Comparison of ENCODE assay signal across 24 cellular contexts in genomic region chr9:121123816-121124536, GRCh38. TPM values are rescaled to one million over a fixed set of nuclear protein-coding genes. Genes with fewer than 3 reads are reported as not detected.
DNase-seq lines count a peak whose midpoint lies in the region; ATAC-seq and TF ChIP-seq lines count a peak whose summit lies in the region.
"Had no signal": no experiment of that assay in that cellular context is flagged by ENCODE, and none has a peak within 500 bp of the region (broad histone marks: within the 10 kb centered on the region; RNA-seq: fewer than 3 reads in every experiment).

No MANE protein-coding gene starts in this region.

- H4K20me1 ChIP-seq in Loucy (ENCODE audit: insufficient read depth, low read length, poor library complexity, severe bottlenecking) (no peaks in the 10 kb centered on the region), PC-9 (ENCODE audit: insufficient read depth) (no peaks in the 10 kb centered on the region)

- H3K4me2 ChIP-seq in Loucy (ENCODE audit: low read depth, low read length, poor library complexity, severe bottlenecking) (peak overlapping the region; percentile 60), PC-9 (no peak overlapping the region)
- H3K4me2 ChIP-seq: smooth muscle cell had no signal

- H3K9me3 ChIP-seq in Loucy (ENCODE audit: insufficient read depth, low read depth, low read length) (no peaks in the 10 kb centered on the region), PC-9 (ENCODE audit: insufficient read depth, low read depth) (no peaks in the 10 kb centered on the region)
- H3K9me3 ChIP-seq: esophagus squamous epithelium, lower lobe of right lung, pancreas had no signal

- no peak overlapping the region for H3K27ac ChIP-seq in PC-9
- H3K27ac ChIP-seq: lower lobe of right lung, pancreas had no signal

- H3K36me3 Mint-ChIP-seq in activated naive CD8-positive, alpha-beta T cell, result peaks cover 18% of the 10 kb centered on the region
- peaks cover 48% of the 10 kb centered on the region for H3K36me3 Mint-ChIP-seq in activated naive CD8-positive, alpha-beta T cell treated with anti-CD3 and anti-CD28 coated beads, Interleukin-2, amount 50 U/mL, for 24 hours (ENCODE audit: low read depth)
- H3K36me3 Mint-ChIP-seq in activated naive CD8-positive, alpha-beta T cell treated with anti-CD3 and anti-CD28 coated beads for 36 hours, result peaks cover 52% of the 10 kb centered on the region

- H3K9ac ChIP-seq in Loucy (ENCODE audit: low read depth, low read length, poor library complexity, severe bottlenecking), result peak overlapping the region; percentile 40

- CTCF ChIA-PET in PC-9 (lab: Charles Lee), result interaction anchor here (0.6 kb wide), 1 partner anchor 30 kb away, joined by 4 read pairs; no protein-coding TSS in a partner anchor

- H3K4me3 ChIP-seq in Loucy (ENCODE audit: low read length, poor library complexity, severe bottlenecking) (peak overlapping the region; percentile 49), PC-9 (no peak overlapping the region)
- H3K4me3 ChIP-seq: esophagus squamous epithelium, lower lobe of right lung, pancreas, smooth muscle cell had no signal

- H3K27me3 ChIP-seq in Loucy (ENCODE audit: insufficient read depth, low read length, poor library complexity, severe bottlenecking) (no peaks in the 10 kb centered on the region), PC-9 (ENCODE audit: insufficient read depth, low read depth) (no peaks in the 10 kb centered on the region)
- H3K27me3 ChIP-seq: esophagus squamous epithelium, pancreas had no signal

- H3K4me1 ChIP-seq in Loucy (ENCODE audit: insufficient read depth, low read length, poor library complexity, severe bottlenecking) (peaks cover 35% of the 10 kb centered on the region), PC-9 (replicated peaks; ENCODE audit: insufficient read depth) (peaks cover 19% of the 10 kb centered on the region; the same call in 1 of the 2 replicates)

- BruUV-seq in PC-9 (replicated peaks; lab: Mats Ljungman, UMichigan), result no TSS peak

- TF ChIP-seq CTCF in Loucy (conservative IDR thresholded peaks at IDR 0.05; ENCODE audit: low read length) (no peak), PC-9 (conservative IDR thresholded peaks at IDR 0.05) (no peak)

- H3K4me3 Mint-ChIP-seq in activated naive CD8-positive, alpha-beta T cell, result peak overlapping the region; percentile 56
- no peak overlapping the region for H3K4me3 Mint-ChIP-seq in activated naive CD8-positive, alpha-beta T cell treated with anti-CD3 and anti-CD28 coated beads, Interleukin-2, amount 50 U/mL, for 24 hours
- H3K4me3 Mint-ChIP-seq in activated naive CD8-positive, alpha-beta T cell treated with anti-CD3 and anti-CD28 coated beads for 36 hours, result peak overlapping the region; percentile 8
- H3K4me3 Mint-ChIP-seq in stimulated activated naive CD8-positive, alpha-beta T cell treated with anti-CD3 and anti-CD28 coated beads, Interleukin-15, amount 100 ng/mL, for 72 hours, result peak overlapping the region; percentile 1 to 19
- H3K4me3 Mint-ChIP-seq: CD14-positive monocyte; dendritic cell treated with granulocyte-macrophage colony-stimulating factor and Interleukin-4, amounts not matched to agents 40 ng/mL and 50 ng/mL, for 4 days; nephron progenitor cell had no signal

- ATAC-seq in activated naive CD8-positive, alpha-beta T cell treated with anti-CD3 and anti-CD28 coated beads, Interleukin-2, amount 50 U/mL, for 24 hours, result no peak
- no peak for ATAC-seq in stimulated activated naive CD8-positive, alpha-beta T cell treated with anti-CD3 and anti-CD28 coated beads, Interleukin-15, amount 100 ng/mL, for 72 hours
- ATAC-seq: lower lobe of right lung, pancreas had no signal

- DNase-seq in activated naive CD8-positive, alpha-beta T cell treated with anti-CD3 and anti-CD28 coated beads, Interleukin-2, amount 50 U/mL, for 24 hours, result no peak
- DNase-seq in activated naive CD8-positive, alpha-beta T cell treated with anti-CD3 and anti-CD28 coated beads for 36 hours, result no peak
- no peak for DNase-seq in stimulated activated naive CD8-positive, alpha-beta T cell treated with anti-CD3 and anti-CD28 coated beads, Interleukin-15, amount 100 ng/mL, for 72 hours
- DNase-seq in PC-9 (no peak), NCI-H1105 (lab: John Stamatoyannopoulos, UW) (no peak)
- DNase-seq: activated CD8-positive, alpha-beta memory T cell treated with anti-CD3 and anti-CD28 coated beads, Interleukin-2, amount 50 U/mL, for 48 hours; caudate nucleus; esophagus squamous epithelium; HCEC 1CT; kidney glomerular epithelial cell; lower lobe of right lung; MM.1S; NCI-H446; NCI-H82; nephron progenitor cell; pancreas; retina; RPMI8226; stimulated activated CD4-positive, alpha-beta T cell treated with anti-CD3 and anti-CD28 coated beads, Interleukin-1b, Interleukin-23, amount 100 ng/mL, for 48 hours had no signal

- H3K9me2 ChIP-seq in Loucy (replicated peaks; ENCODE audit: low read depth, low read length), result no peaks in the 10 kb centered on the region
- no peaks in the 10 kb centered on the region for H3K9me2 ChIP-seq in PC-9 (ENCODE audit: insufficient read depth)

- intact Hi-C loops in PC-9 (cut with micrococcal nuclease; ENCODE audit: unreplicated experiment), result loop anchor here (5.0 kb wide), 1 partner anchor 33 kb away; no protein-coding TSS in a partner anchor

- H2AFZ ChIP-seq in Loucy (ENCODE audit: low read length), result no peak overlapping the region
- H2AFZ ChIP-seq in PC-9, result no peak overlapping the region

- peak overlapping the region; percentile 69 for H3K27ac Mint-ChIP-seq in activated naive CD8-positive, alpha-beta T cell
- no peak overlapping the region for H3K27ac Mint-ChIP-seq in activated naive CD8-positive, alpha-beta T cell treated with anti-CD3 and anti-CD28 coated beads, Interleukin-2, amount 50 U/mL, for 24 hours
- peak overlapping the region; percentile 61 for H3K27ac Mint-ChIP-seq in activated naive CD8-positive, alpha-beta T cell treated with anti-CD3 and anti-CD28 coated beads for 36 hours
- H3K27ac Mint-ChIP-seq in stimulated activated naive CD8-positive, alpha-beta T cell treated with anti-CD3 and anti-CD28 coated beads, Interleukin-15, amount 100 ng/mL, for 72 hours, result peak overlapping the region in 1 of 2 donors; percentile 65
- H3K27ac Mint-ChIP-seq: dendritic cell treated with granulocyte-macrophage colony-stimulating factor and Interleukin-4, amounts not matched to agents 40 ng/mL and 50 ng/mL, for 4 days; nephron progenitor cell had no signal

- peaks cover 33% of the 10 kb centered on the region; the same call in 1 of the 2 replicates for H3K36me3 ChIP-seq in Loucy (ENCODE audit: insufficient read depth, low read length)
- H3K36me3 ChIP-seq in PC-9 (ENCODE audit: low read depth), result no peaks in the 10 kb centered on the region
- H3K36me3 ChIP-seq: pancreas had no signal

- H3K4me1 Mint-ChIP-seq in activated naive CD8-positive, alpha-beta T cell (ENCODE audit: low read depth), result peaks cover 72% of the 10 kb centered on the region
- H3K4me1 Mint-ChIP-seq in activated naive CD8-positive, alpha-beta T cell treated with anti-CD3 and anti-CD28 coated beads, Interleukin-2, amount 50 U/mL, for 24 hours, result peaks cover 53% of the 10 kb centered on the region
- peaks cover 51% of the 10 kb centered on the region for H3K4me1 Mint-ChIP-seq in activated naive CD8-positive, alpha-beta T cell treated with anti-CD3 and anti-CD28 coated beads for 36 hours
- H3K4me1 Mint-ChIP-seq in stimulated activated naive CD8-positive, alpha-beta T cell treated with anti-CD3 and anti-CD28 coated beads, Interleukin-15, amount 100 ng/mL, for 72 hours, result peaks cover 62% of the 10 kb centered on the region

- H3K9me3 Mint-ChIP-seq in activated naive CD8-positive, alpha-beta T cell (ENCODE audit: low read depth), result peaks cover 2% of the 10 kb centered on the region
- H3K9me3 Mint-ChIP-seq in activated naive CD8-positive, alpha-beta T cell treated with anti-CD3 and anti-CD28 coated beads, Interleukin-2, amount 50 U/mL, for 24 hours, result no peaks in the 10 kb centered on the region
- peaks cover 1% of the 10 kb centered on the region for H3K9me3 Mint-ChIP-seq in activated naive CD8-positive, alpha-beta T cell treated with anti-CD3 and anti-CD28 coated beads for 36 hours
- peaks cover 1 to 2% of the 10 kb centered on the region in 2 donors for H3K9me3 Mint-ChIP-seq in stimulated activated naive CD8-positive, alpha-beta T cell treated with anti-CD3 and anti-CD28 coated beads, Interleukin-15, amount 100 ng/mL, for 72 hours
- H3K9me3 Mint-ChIP-seq: dendritic cell treated with granulocyte-macrophage colony-stimulating factor and Interleukin-4, amounts not matched to agents 40 ng/mL and 50 ng/mL, for 4 days had no signal

- POLR2A ChIA-PET in PC-9 (lab: Charles Lee; ENCODE audit: unreplicated experiment), result no interaction called here

- no peaks in the 10 kb centered on the region for H3K27me3 Mint-ChIP-seq in activated naive CD8-positive, alpha-beta T cell
- no peaks in the 10 kb centered on the region for H3K27me3 Mint-ChIP-seq in activated naive CD8-positive, alpha-beta T cell treated with anti-CD3 and anti-CD28 coated beads, Interleukin-2, amount 50 U/mL, for 24 hours
- no peaks in the 10 kb centered on the region for H3K27me3 Mint-ChIP-seq in activated naive CD8-positive, alpha-beta T cell treated with anti-CD3 and anti-CD28 coated beads for 36 hours
- no peaks in the 10 kb centered on the region for H3K27me3 Mint-ChIP-seq in stimulated activated naive CD8-positive, alpha-beta T cell treated with anti-CD3 and anti-CD28 coated beads, Interleukin-15, amount 100 ng/mL, for 72 hours
- H3K27me3 Mint-ChIP-seq: dendritic cell treated with granulocyte-macrophage colony-stimulating factor and Interleukin-4, amounts not matched to agents 40 ng/mL and 50 ng/mL, for 4 days had no signal

- peaks cover 51% of the 10 kb centered on the region for H3K79me2 ChIP-seq in Loucy (ENCODE audit: insufficient read depth, low read length)
- no peaks in the 10 kb centered on the region for H3K79me2 ChIP-seq in PC-9 (ENCODE audit: low read depth)

- H3F3A ChIP-seq in Loucy (ENCODE audit: low read depth) (no peaks in the 10 kb centered on the region), PC-9 (ENCODE audit: insufficient read depth, low read depth) (peaks cover 4% of the 10 kb centered on the region; the same call in 1 of the 2 replicates)

RNA-seq across cellular contexts. Expression of gene CNTRL, which starts 49.2 kb away (rescaled TPM):
- 10 to 100 TPM; 57.1 to 58.0 TPM for total RNA-seq in activated naive CD8-positive, alpha-beta T cell treated with anti-CD3 and anti-CD28 coated beads for 36 hours
- total RNA-seq in PC-9 (2021), result 41.6 and 44.9 TPM in 2 replicates
